Comparison of ENCODE assay signal across 8 cellular contexts in the genomic region with DNA sequence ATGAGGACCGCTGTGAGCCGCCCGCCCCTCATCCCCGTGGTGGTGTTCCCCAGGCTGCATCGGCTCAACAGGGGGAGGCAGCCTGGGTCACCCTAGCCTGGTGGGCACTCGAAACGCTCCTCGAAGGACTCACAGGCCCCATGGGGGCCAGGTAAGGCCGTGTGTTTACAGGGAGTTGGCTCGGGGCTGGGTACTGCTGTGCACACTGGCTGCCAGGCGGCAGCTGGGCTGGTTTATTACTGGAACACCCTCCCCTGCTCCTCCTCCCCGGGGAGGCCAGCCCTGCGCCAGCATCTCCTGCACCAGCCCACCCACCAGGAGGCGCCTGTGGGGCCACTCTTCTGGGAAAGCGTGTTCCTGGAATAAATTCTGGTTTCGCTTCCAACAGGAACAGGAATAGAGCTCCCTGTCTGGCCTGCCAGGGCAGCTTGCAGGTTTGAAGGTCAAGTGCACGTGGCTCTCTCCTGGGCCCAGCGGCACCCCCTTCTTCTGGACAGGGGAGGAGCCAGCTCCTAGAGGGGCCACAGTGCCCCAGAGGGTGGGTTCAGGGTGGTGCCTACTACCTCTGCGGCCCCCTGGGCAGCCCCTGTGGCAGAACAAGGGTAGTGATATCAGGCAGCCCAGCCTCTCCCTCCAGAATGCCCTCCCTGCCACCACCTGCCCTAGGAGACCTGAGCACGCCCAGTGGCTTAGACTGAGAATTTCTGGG. TPM values are rescaled to one million over a fixed set of nuclear protein-coding genes. Genes with fewer than 3 reads are reported as not detected.
DNase-seq lines count a peak whose midpoint lies in the region; ATAC-seq lines count a peak whose summit lies in the region.

No MANE protein-coding gene starts in this region.

- H3K9me3 ChIP-seq in adipocyte (ENCODE audit: control insufficient read depth, low read length) (no peaks in the 10 kb centered on the region), right cardiac atrium (ENCODE audit: control insufficient read depth, low read length) (no peaks in the 10 kb centered on the region)

- peak overlapping the region; percentile 55 for H3K27ac ChIP-seq in right cardiac atrium (ENCODE audit: low read length)
- H3K27ac ChIP-seq in skin epidermis = peak overlapping the region in 20 of 21 experiments; percentile 31 to 94 (median 76)

- peak; percentile 47 to 50 for DNase-seq in activated T-cell treated with anti-CD3 and anti-CD28 coated beads, Interleukin-2, amount 50 U/mL, for 48 hours
- no peak for DNase-seq in activated T-cell treated with anti-CD3 and anti-CD28 coated beads, Interleukin-2, amount 50 U/mL, for 1 hour
- DNase-seq in NCI-H345 (lab: John Stamatoyannopoulos, UW) (peak; percentile 69), adipocyte (ENCODE audit: low read depth) (no peak), right cardiac atrium (peak; percentile 80 to 93 (median 93))

- 47% methylated on average over 20 of the region's 20 CpGs for WGBS in right cardiac atrium

- H3K9ac ChIP-seq in adipocyte (ENCODE audit: low read length) = peak overlapping the region; percentile 20

- intact Hi-C loops in right cardiac atrium (cut with DNase I) = no loop called here

- H3K4me1 ChIP-seq in adipocyte (ENCODE audit: control insufficient read depth, insufficient read depth, low read length) (peaks cover 18% of the 10 kb centered on the region), right cardiac atrium (ENCODE audit: control insufficient read depth, insufficient read depth, low read length) (peaks cover 6% of the 10 kb centered on the region)

- peak; percentile 85 to 89 for ATAC-seq in right cardiac atrium
- ATAC-seq in HG02981 (IDR thresholded peaks at IDR 0.05; ENCODE audit: unreplicated experiment) = no peak
- ATAC-seq in HG03039 (IDR thresholded peaks at IDR 0.05; ENCODE audit: unreplicated experiment) = no peak

- H3K36me3 ChIP-seq in adipocyte (ENCODE audit: control insufficient read depth, insufficient read depth, low read length, severe bottlenecking) = peaks cover 7% of the 10 kb centered on the region

- H3K4me3 ChIP-seq in adipocyte (ENCODE audit: low read length) (no peak overlapping the region), right cardiac atrium (ENCODE audit: low read length) (no peak overlapping the region), skin epidermis (no peak overlapping the region)

- H3K27me3 ChIP-seq in adipocyte (replicated peaks; ENCODE audit: control insufficient read depth, insufficient read depth, low read length) = peaks cover 19% of the 10 kb centered on the region
- H3K27me3 ChIP-seq in right cardiac atrium (ENCODE audit: control insufficient read depth, insufficient read depth) = no peaks in the 10 kb centered on the region

RNA-seq across cellular contexts. Expression of a gene that starts 11.3 kb away (rescaled TPM):
- total RNA-seq in right cardiac atrium = 100 to 1,000 TPM in 2 of 4 donors, 10 to 100 TPM in 2; 88.1 to 120 (median 96.5) TPM
- polyA plus RNA-seq in right cardiac atrium = 146 TPM

RNA-seq across cellular contexts. Expression of a gene that starts 13.1 kb away (rescaled TPM):
- total RNA-seq in right cardiac atrium = under 1 TPM in 1 of 4 donors, not detected in 3; 0.85 TPM
- polyA plus RNA-seq in right cardiac atrium = not detected

RNA-seq across cellular contexts. Expression of a gene that starts 17.8 kb away (rescaled TPM):
- total RNA-seq in right cardiac atrium = not detected
- not detected for polyA plus RNA-seq in right cardiac atrium

RNA-seq across cellular contexts. Expression of a gene that starts 38.6 kb away (rescaled TPM):
- total RNA-seq in right cardiac atrium = 100 to 1,000 TPM; 272 to 375 (median 350) TPM
- polyA plus RNA-seq in right cardiac atrium = 278 TPM

RNA-seq across cellular contexts. Expression of a gene that starts 49.4 kb away (rescaled TPM):
- total RNA-seq in right cardiac atrium = 100 to 1,000 TPM; 113 to 217 (median 142) TPM
- 101 TPM for polyA plus RNA-seq in right cardiac atrium

Comparison
In these comparisons a context has a peak if more than half of its experiments do, and no peak if none do; other contexts are left out.
1. DNase-seq: peak in activated T-cell treated with anti-CD3 and anti-CD28 coated beads, Interleukin-2, amount 50 U/mL, for 48 hours (2 of 2), NCI-H345 (single experiment) and right cardiac atrium (3 of 3); none in activated T-cell treated with anti-CD3 and anti-CD28 coated beads, Interleukin-2, amount 50 U/mL, for 1 hour (single experiment) and adipocyte (single experiment).
2. ATAC-seq: peak in right cardiac atrium (2 of 2); none in HG02981 (single experiment) and HG03039 (single experiment).